In the genomic region with DNA sequence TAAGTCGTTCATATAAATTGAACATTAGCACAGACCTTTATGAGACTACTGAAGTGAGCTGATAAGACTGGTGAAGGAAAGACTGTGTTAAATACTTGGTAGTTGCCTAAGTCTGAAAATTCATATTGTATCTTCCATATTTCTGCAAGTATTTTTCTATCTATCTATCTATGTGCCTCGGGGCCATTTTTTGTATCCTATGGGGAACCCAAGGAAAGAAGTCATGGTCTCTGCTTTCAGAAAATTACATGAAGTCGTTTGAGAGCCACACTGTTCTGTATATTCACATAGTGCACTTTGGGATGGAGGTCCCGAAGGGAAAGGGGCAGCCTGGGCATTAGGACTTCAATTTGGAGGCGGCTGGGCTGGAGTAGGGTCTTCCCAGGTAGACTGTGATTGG, we compare ENCODE assay signal across 16 cellular contexts.
"Had no signal": no experiment of that assay in that cellular context is flagged by ENCODE, and none has a peak within 500 bp of the region (broad histone marks: within the 10 kb centered on the region; RNA-seq: fewer than 3 reads in every experiment).

No MANE protein-coding gene starts in this region.

- ATAC-seq: activated T-cell treated with anti-CD3 and anti-CD28 coated beads, Interleukin-2, amount 50 U/mL, for 4 hours; lower lobe of right lung; naive thymus-derived CD8-positive, alpha-beta T cell; SK-N-SH treated with all-trans-retinoic acid at 6 μM for 48 hours; stimulated activated naive CD8-positive, alpha-beta T cell treated with anti-CD3 and anti-CD28 coated beads, Interleukin-15, amount 100 ng/mL, for 72 hours; WTC11 had no signal

- DNase-seq: activated CD4-positive, alpha-beta T cell treated with anti-CD3 and anti-CD28 coated beads, Interleukin-2, amount 10 ng/mL, durations not matched to agents 24 days and 14 days; activated gamma-delta T cell; activated T-cell treated with anti-CD3 and anti-CD28 coated beads, Interleukin-2, amount 50 U/mL, for 4 hours; endodermal cell; glutamatergic neuron; lower lobe of right lung; naive thymus-derived CD8-positive, alpha-beta T cell; occipital lobe; sigmoid colon; stimulated activated CD4-positive, alpha-beta T cell treated with anti-CD3 and anti-CD28 coated beads, Interleukin-2, amount 100 ng/mL, for 48 hours; stimulated activated naive CD8-positive, alpha-beta T cell treated with anti-CD3 and anti-CD28 coated beads, Interleukin-15, amount 100 ng/mL, for 72 hours; tibial artery had no signal

- H3K27me3 ChIP-seq: sigmoid colon, tibial artery had no signal

- H3K9me3 Mint-ChIP-seq: activated CD4-positive, alpha-beta T cell treated with anti-CD3 and anti-CD28 coated beads, Interleukin-2, amount 10 ng/mL, durations not matched to agents 24 days and 14 days; activated T-cell treated with anti-CD3 and anti-CD28 coated beads, Interleukin-2, amount 50 U/mL, for 4 hours; endodermal cell; stimulated activated naive CD8-positive, alpha-beta T cell treated with anti-CD3 and anti-CD28 coated beads, Interleukin-15, amount 100 ng/mL, for 72 hours; T-helper 1 cell treated with Interleukin-12 subunit alpha and Interleukin-12 subunit beta and Interleukin-4 antibody, amounts not matched to agents 30 μg/mL and 1 μg/mL, for 36 hours; WTC11 had no signal

- H3K4me1 Mint-ChIP-seq: naive thymus-derived CD8-positive, alpha-beta T cell; stimulated activated naive CD8-positive, alpha-beta T cell treated with anti-CD3 and anti-CD28 coated beads, Interleukin-15, amount 100 ng/mL, for 72 hours; WTC11 had no signal

- H3K4me1 ChIP-seq: sigmoid colon had no signal

- H3K9me3 ChIP-seq: lower lobe of right lung, sigmoid colon, tibial artery had no signal

- H3K27ac Mint-ChIP-seq: activated CD4-positive, alpha-beta T cell treated with anti-CD3 and anti-CD28 coated beads, Interleukin-2, amount 10 ng/mL, durations not matched to agents 24 days and 14 days; activated naive CD8-positive, alpha-beta T cell; endodermal cell; naive thymus-derived CD8-positive, alpha-beta T cell; stimulated activated naive CD8-positive, alpha-beta T cell treated with anti-CD3 and anti-CD28 coated beads, Interleukin-15, amount 100 ng/mL, for 72 hours; T-helper 1 cell treated with Interleukin-12 subunit alpha and Interleukin-12 subunit beta and Interleukin-4 antibody, amounts not matched to agents 30 μg/mL and 1 μg/mL, for 36 hours; WTC11 had no signal

- H3K4me3 Mint-ChIP-seq: activated CD4-positive, alpha-beta T cell treated with anti-CD3 and anti-CD28 coated beads, Interleukin-2, amount 10 ng/mL, durations not matched to agents 24 days and 14 days; activated naive CD8-positive, alpha-beta T cell; activated T-cell treated with anti-CD3 and anti-CD28 coated beads, Interleukin-2, amount 50 U/mL, for 4 hours; endodermal cell; naive thymus-derived CD8-positive, alpha-beta T cell; stimulated activated naive CD8-positive, alpha-beta T cell treated with anti-CD3 and anti-CD28 coated beads, Interleukin-15, amount 100 ng/mL, for 72 hours; T-helper 1 cell treated with Interleukin-12 subunit alpha and Interleukin-12 subunit beta and Interleukin-4 antibody, amounts not matched to agents 30 μg/mL and 1 μg/mL, for 36 hours; WTC11 had no signal

- H3K4me3 ChIP-seq: lower lobe of right lung, sigmoid colon, tibial artery had no signal

- H3K27me3 Mint-ChIP-seq: activated naive CD8-positive, alpha-beta T cell; stimulated activated naive CD8-positive, alpha-beta T cell treated with anti-CD3 and anti-CD28 coated beads, Interleukin-15, amount 100 ng/mL, for 72 hours had no signal

- H3K36me3 Mint-ChIP-seq: activated naive CD8-positive, alpha-beta T cell; naive thymus-derived CD8-positive, alpha-beta T cell; WTC11 had no signal
